ENCODE assay signal across 8 cellular contexts in genomic region chr1:23691499-23692307, GRCh38. TPM values are rescaled to one million over a fixed set of nuclear protein-coding genes. Genes with fewer than 3 reads are reported as not detected.
DNase-seq lines count a peak whose midpoint lies in the region; ATAC-seq, FAIRE-seq and TF ChIP-seq lines count a peak whose summit lies in the region.

Gene RPL11, plus strand, starts transcription at chr1:23691806. Its CDS starts 18 bp downstream, at chr1:23691824.

- peaks cover 46% of the 10 kb centered on the region for H3K4me1 Mint-ChIP-seq in nephron progenitor cell
- peaks cover 49% of the 10 kb centered on the region for H3K4me1 Mint-ChIP-seq in stimulated activated naive CD8-positive, alpha-beta T cell treated with anti-CD3 and anti-CD28 coated beads, Interleukin-15, amount 100 ng/mL, for 72 hours

- peaks cover 15% of the 10 kb centered on the region for H3K9me3 Mint-ChIP-seq in nephron progenitor cell
- H3K9me3 Mint-ChIP-seq in stimulated activated naive CD8-positive, alpha-beta T cell treated with anti-CD3 and anti-CD28 coated beads, Interleukin-15, amount 100 ng/mL, for 72 hours = peaks cover 0 to 7% of the 10 kb centered on the region in 2 donors

- H3K9me3 ChIP-seq in Loucy (ENCODE audit: insufficient read depth, low read depth, low read length) = no peaks in the 10 kb centered on the region

- H3K9me2 ChIP-seq in Loucy (replicated peaks; ENCODE audit: low read depth, low read length) = no peaks in the 10 kb centered on the region

- peaks cover 51% of the 10 kb centered on the region for H4K20me1 ChIP-seq in Loucy (ENCODE audit: insufficient read depth, low read length, poor library complexity, severe bottlenecking)

- H3K27ac Mint-ChIP-seq in nephron progenitor cell = peak within 1 kb of the TSS; percentile 100
- H3K27ac Mint-ChIP-seq in stimulated activated naive CD8-positive, alpha-beta T cell treated with anti-CD3 and anti-CD28 coated beads, Interleukin-15, amount 100 ng/mL, for 72 hours = peak within 1 kb of the TSS; percentile 98 to 100

- H3K36me3 ChIP-seq in Loucy (ENCODE audit: insufficient read depth, low read length) = peaks cover 38% of the 10 kb centered on the region; the same call in 1 of the 2 replicates

- peak within 1 kb of the TSS; percentile 98 for H3K4me3 Mint-ChIP-seq in nephron progenitor cell
- peak within 1 kb of the TSS; percentile 84 to 95 for H3K4me3 Mint-ChIP-seq in stimulated activated naive CD8-positive, alpha-beta T cell treated with anti-CD3 and anti-CD28 coated beads, Interleukin-15, amount 100 ng/mL, for 72 hours

- ATAC-seq in stimulated activated naive CD8-positive, alpha-beta T cell treated with anti-CD3 and anti-CD28 coated beads, Interleukin-15, amount 100 ng/mL, for 72 hours = peak; percentile 99

- peak within 1 kb of the TSS; percentile 92 for H3K9ac ChIP-seq in Loucy (ENCODE audit: low read depth, low read length, poor library complexity, severe bottlenecking)

- FAIRE-seq in H54 (lab: Jason Lieb, UNC) = peak; percentile 81

- no peaks in the 10 kb centered on the region for H3F3A ChIP-seq in Loucy (ENCODE audit: low read depth)

- H3K4me3 ChIP-seq in Loucy (ENCODE audit: low read length, poor library complexity, severe bottlenecking) (peak within 1 kb of the TSS; percentile 86), fibroblast of the aortic adventitia (ENCODE audit: low read depth, low read length) (peak within 1 kb of the TSS; percentile 78)

- peak; percentile 71 for TF ChIP-seq CTCF in Loucy (conservative IDR thresholded peaks at IDR 0.05; ENCODE audit: low read length)
- peak; percentile 82 for TF ChIP-seq CTCF in fibroblast of the aortic adventitia (IDR thresholded peaks at IDR 0.05; ENCODE audit: insufficient read depth, low read length)
- peak; percentile 80 for TF ChIP-seq CTCF in nephron progenitor cell (IDR thresholded peaks at IDR 0.05)

- peaks cover 1% of the 10 kb centered on the region for H3K27me3 Mint-ChIP-seq in nephron progenitor cell (ENCODE audit: low read depth, poor library complexity)
- no peaks in the 10 kb centered on the region for H3K27me3 Mint-ChIP-seq in stimulated activated naive CD8-positive, alpha-beta T cell treated with anti-CD3 and anti-CD28 coated beads, Interleukin-15, amount 100 ng/mL, for 72 hours

- H3K4me1 ChIP-seq in Loucy (ENCODE audit: insufficient read depth, low read length, poor library complexity, severe bottlenecking) = peaks cover 39% of the 10 kb centered on the region

- peak; percentile 71; the same call in 1 of the 2 replicates for TF ChIP-seq POLR2A in H54 (IDR thresholded peaks at IDR 0.05; ENCODE audit: low read depth, low read length)

- peaks cover 8% of the 10 kb centered on the region for H3K27me3 ChIP-seq in Loucy (ENCODE audit: insufficient read depth, low read length, poor library complexity, severe bottlenecking)

- H3K36me3 Mint-ChIP-seq in nephron progenitor cell (ENCODE audit: low read depth) = peaks cover 45% of the 10 kb centered on the region

- DNase-seq in ELF-1 (ENCODE audit: low read depth, low spot score) (peak; percentile 95), H54 (ENCODE audit: insufficient read length, low spot score) (peak; percentile 72), SHP77 treated with DMSO at 0.1 percent for 48 hours (lab: John Stamatoyannopoulos, UW) (peak; percentile 79), fibroblast of the aortic adventitia (ENCODE audit: low read depth) (peak; percentile 97), nephron progenitor cell (peak; percentile 85)
- peak; percentile 95 for DNase-seq in activated effector memory CD4-positive, alpha-beta T cell treated with anti-CD3 and anti-CD28 coated beads, Interleukin-2, amount 50 U/mL, for 16 hours
- peak; percentile 86 to 89 for DNase-seq in stimulated activated naive CD8-positive, alpha-beta T cell treated with anti-CD3 and anti-CD28 coated beads, Interleukin-15, amount 100 ng/mL, for 72 hours

- H2AFZ ChIP-seq in Loucy (ENCODE audit: low read length) = peak within 1 kb of the TSS; percentile 89; the same call in 1 of the 2 replicates

- peaks cover 52% of the 10 kb centered on the region for H3K79me2 ChIP-seq in Loucy (ENCODE audit: insufficient read depth, low read length)

- peak within 1 kb of the TSS; percentile 83 for H3K4me2 ChIP-seq in Loucy (ENCODE audit: low read depth, low read length, poor library complexity, severe bottlenecking)

RNA-seq across cellular contexts. Expression of gene RPL11, which starts in this region (rescaled TPM):
- total RNA-seq in fibroblast of the aortic adventitia (ENCODE audit: low replicate concordance) = 442 and 1,073 TPM in 2 replicates

Comparison
In these comparisons a context has a peak if more than half of its experiments do, and no peak if none do; other contexts are left out.
1. Peak in every context shown above with its lines: DNase-seq, ATAC-seq and H3K4me3 ChIP-seq.